ENCODE assay signal across 25 cellular contexts in the genomic region with DNA sequence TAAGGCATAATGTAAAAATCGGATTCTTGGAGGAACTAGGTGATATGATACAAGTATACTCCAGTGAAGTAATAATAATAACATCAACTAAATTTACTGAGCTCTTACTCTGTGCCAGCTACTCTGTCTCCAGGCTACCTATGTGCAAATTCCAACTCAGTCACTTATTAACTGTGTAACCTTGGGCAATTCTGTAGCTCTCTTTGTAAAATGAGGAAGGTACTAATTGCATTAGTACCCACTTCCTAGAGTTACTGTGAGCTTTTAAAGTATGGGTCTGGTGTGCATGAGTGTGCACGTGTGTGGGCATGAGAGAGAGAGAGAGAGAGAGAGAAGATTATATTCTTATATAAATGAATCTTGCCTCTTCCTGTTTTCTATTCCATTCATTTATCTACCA.
"Had no signal": no experiment of that assay in that cellular context is flagged by ENCODE, and none has a peak within 500 bp of the region (broad histone marks: within the 10 kb centered on the region; RNA-seq: fewer than 3 reads in every experiment).

No MANE protein-coding gene starts in this region.

- DNase-seq: activated B cell treated with CpG ODN at 0.5 μM for 24 hours; activated CD4-positive, alpha-beta memory T cell treated with anti-CD3 and anti-CD28 coated beads, Interleukin-2, amount 10 ng/mL, durations not matched to agents 7 days and 5 days; activated CD4-positive, alpha-beta T cell treated with anti-CD3 and anti-CD28 coated beads for 1 hour; activated CD4-positive, alpha-beta T cell treated with anti-CD3 and anti-CD28 coated beads, Interleukin-2, amount 10 ng/mL, durations not matched to agents 7 days and 5 days; activated gamma-delta T cell; activated naive CD4-positive, alpha-beta T cell treated with anti-CD3 and anti-CD28 coated beads for 36 hours; activated T-cell treated with anti-CD3 and anti-CD28 coated beads for 4 hours; activated T-cell treated with anti-CD3 and anti-CD28 coated beads, Interleukin-2, amount 50 U/mL, for 48 hours; amygdala; brain microvascular endothelial cell; KG1; NCI-H1105 treated with DMSO at 0.1 percent for 48 hours; NCI-H1436 treated with DMSO at 0.1 percent for 48 hours; NCI-H187 treated with DMSO at 0.1 percent for 48 hours; NCI-H2081 treated with DMSO at 0.1 percent for 48 hours; NCI-H446; NCI-H524; SJCRH30; SK-N-SH; T-helper 17 cell; T-helper 9 cell had no signal

- H3K36me3 ChIP-seq: brain microvascular endothelial cell, cardiac muscle cell, SJCRH30 had no signal

- H3K4me3 ChIP-seq: cardiac muscle cell, SJCRH30 had no signal

- H3K9me3 ChIP-seq: SJCRH30, SK-N-SH had no signal

- H3K27ac ChIP-seq: brain microvascular endothelial cell, cardiac muscle cell had no signal

- H3K27me3 ChIP-seq: brain microvascular endothelial cell, cardiac muscle cell, SJCRH30 had no signal

- FAIRE-seq: astrocyte, TTC549 had no signal

- ATAC-seq: activated T-helper 17 cell treated with anti-CD3 and anti-CD28 coated beads, Interleukin-2, amount 50 U/mL, for 72 hours; T-helper 17 cell had no signal
